ENCODE assay signal across 22 cellular contexts in the genomic region with DNA sequence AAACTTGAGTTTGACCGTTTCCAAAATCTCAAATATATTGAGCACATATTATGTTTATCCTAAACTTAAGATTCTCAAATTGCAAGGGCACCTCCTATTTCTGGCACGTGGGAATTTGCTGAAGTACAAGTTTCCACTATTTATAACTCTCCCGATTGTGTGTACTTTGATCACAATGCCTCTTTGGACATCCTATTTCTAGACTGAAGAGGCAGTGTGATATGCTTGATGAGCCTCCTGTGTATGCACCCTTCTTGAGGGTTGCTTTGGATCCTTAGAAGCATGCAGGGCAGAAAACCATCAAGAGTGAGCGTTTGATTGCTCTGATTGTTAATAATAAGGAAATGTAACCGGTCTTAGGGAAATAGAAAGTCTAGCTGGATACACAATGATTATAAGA.
"Had no signal": no experiment of that assay in that cellular context is flagged by ENCODE, and none has a peak within 500 bp of the region (broad histone marks: within the 10 kb centered on the region; RNA-seq: fewer than 3 reads in every experiment).

No MANE protein-coding gene starts in this region.

- H3K27me3 ChIP-seq: colonic mucosa, tibial nerve, upper lobe of left lung had no signal

- H3K36me3 ChIP-seq: colonic mucosa, esophagus squamous epithelium, neutrophil, pancreas, sigmoid colon, stomach, thoracic aorta, tibial nerve, upper lobe of left lung had no signal

- H3K9me3 ChIP-seq: colonic mucosa, esophagus squamous epithelium, mucosa of descending colon, neutrophil, pancreas, sigmoid colon, upper lobe of left lung had no signal

- FAIRE-seq: endometrium, pancreas had no signal

- ATAC-seq: effector memory CD8-positive, alpha-beta T cell; mucosa of descending colon; natural killer cell treated with Interleukin-12 subunit alpha and Interleukin-12 subunit beta and Interleukin-15 and Interleukin-18, amount 100 ng/mL, for 72 hours; pancreas; stimulated activated effector memory CD8-positive, alpha-beta T cell treated with anti-CD3 and anti-CD28 coated beads, Interleukin-12 subunit alpha, Interleukin-12 subunit beta, amount 100 ng/mL, for 72 hours had no signal

- H3K27ac ChIP-seq: colonic mucosa, esophagus squamous epithelium, hepatocyte, neutrophil, pancreas, sigmoid colon, stomach, thoracic aorta, tibial nerve, upper lobe of left lung had no signal

- DNase-seq: colonic mucosa; effector memory CD8-positive, alpha-beta T cell; erythroblast; esophagus squamous epithelium; foreskin melanocyte; mesenchymal stem cell; mucosa of descending colon; naive B cell; pancreas; sigmoid colon; stimulated activated CD4-positive, alpha-beta T cell treated with anti-CD3 and anti-CD28 coated beads, Interleukin-2, amount 100 ng/mL, for 24 hours; stimulated activated CD4-positive, alpha-beta T cell treated with anti-CD3 and anti-CD28 coated beads, Interleukin-4, amount 100 ng/mL, for 24 hours; stimulated activated naive CD4-positive, alpha-beta T cell treated with Interleukin-2 at 50 U/mL for 16 hours; stomach; upper lobe of left lung had no signal

- H3K4me1 ChIP-seq: colonic mucosa, esophagus squamous epithelium, pancreas, sigmoid colon, stomach, tibial nerve, upper lobe of left lung had no signal

- H3K4me3 ChIP-seq: colonic mucosa, esophagus squamous epithelium, hepatocyte, mucosa of descending colon, pancreas, sigmoid colon, stomach, thoracic aorta, tibial nerve, upper lobe of left lung had no signal
